ENCODE assay signal across 7 cellular contexts in the genomic region with DNA sequence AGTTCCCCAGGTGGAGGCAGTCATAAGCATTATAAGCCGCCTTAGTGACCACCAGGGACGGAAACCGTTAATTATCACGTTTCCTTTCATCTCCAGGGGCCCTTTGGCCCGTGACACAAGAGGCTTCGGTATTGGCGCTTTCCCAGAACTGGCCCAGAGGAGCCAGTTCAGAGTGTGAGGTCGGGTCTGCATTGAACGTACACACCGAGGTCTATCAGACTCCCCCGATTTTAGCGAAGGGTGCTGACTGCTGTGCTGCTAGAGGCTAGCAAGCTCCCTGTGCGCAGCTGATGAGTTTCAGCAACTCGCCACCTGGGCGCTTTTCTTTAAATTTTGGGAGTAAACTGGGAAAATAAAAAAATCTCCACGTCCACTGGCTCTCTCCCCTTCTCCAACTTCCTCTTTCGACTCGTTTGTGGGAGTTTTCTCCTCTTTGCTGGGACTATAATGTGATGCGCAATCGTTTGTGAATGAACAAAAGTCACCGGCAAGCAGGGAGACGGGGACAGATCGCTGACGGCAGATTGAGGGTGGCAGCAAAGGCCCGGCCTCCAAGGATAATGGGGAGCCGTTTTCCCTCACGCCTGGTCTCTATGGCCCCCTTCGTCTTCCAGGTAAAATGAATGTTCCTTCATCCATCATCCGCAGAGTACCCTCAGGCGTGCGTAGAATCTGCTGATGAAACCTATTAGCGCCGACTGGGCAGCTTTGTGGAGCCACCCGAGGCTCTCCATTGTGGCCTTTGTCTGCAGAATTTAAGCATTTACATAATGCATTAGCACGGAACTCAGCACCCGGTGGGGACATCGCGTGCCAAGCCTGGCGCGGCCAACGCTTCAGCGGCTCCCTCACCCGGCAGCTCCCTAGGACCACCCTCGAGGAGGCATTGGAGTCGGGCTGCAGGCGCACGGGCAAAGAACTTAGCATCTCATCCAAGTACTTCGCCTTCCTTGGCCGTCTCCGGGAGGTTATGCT. TPM values are rescaled to one million over a fixed set of nuclear protein-coding genes. Genes with fewer than 3 reads are reported as not detected.
DNase-seq lines count a peak whose midpoint lies in the region; ATAC-seq and TF ChIP-seq lines count a peak whose summit lies in the region.

No MANE protein-coding gene starts in this region.

- peak overlapping the region; percentile 82 for H3K4me2 ChIP-seq in GM23338

- peak overlapping the region; percentile 92 for H3K4me3 Mint-ChIP-seq in GM23338
- H3K4me3 Mint-ChIP-seq in activated naive CD8-positive, alpha-beta T cell treated with anti-CD3 and anti-CD28 coated beads for 36 hours = peak overlapping the region; percentile 25

- H3K9me2 ChIP-seq in GM23338 (ENCODE audit: insufficient read depth) = no peaks in the 10 kb centered on the region

- H3K36me3 Mint-ChIP-seq in GM23338 (ENCODE audit: low read depth) = peaks cover 10% of the 10 kb centered on the region; the same call in 2 of the 3 replicates
- H3K36me3 Mint-ChIP-seq in activated naive CD8-positive, alpha-beta T cell treated with anti-CD3 and anti-CD28 coated beads for 36 hours = no peaks in the 10 kb centered on the region

- peak in 1 of 2 experiments; percentile 15; a peak in 1 of 4 replicates for TF ChIP-seq CTCF in GM23338 (conservative IDR thresholded peaks at IDR 0.05; ENCODE audit: low read depth in 2 of 2)

- H2AFZ ChIP-seq in GM23338 = peak overlapping the region; percentile 39; the same call in 1 of the 2 replicates

- H3K79me2 ChIP-seq in GM23338 (replicated peaks; ENCODE audit: insufficient read depth) = peaks cover 30% of the 10 kb centered on the region

- H4K20me1 ChIP-seq in GM23338 (replicated peaks; ENCODE audit: insufficient read depth) = peaks cover 17% of the 10 kb centered on the region

- H3K4me3 ChIP-seq in GM23338 (peak overlapping the region; percentile 88), skeletal muscle tissue (ENCODE audit: low read length in 3 of 3) (peak overlapping the region; percentile 48 to 63 (median 51))

- peaks cover 21% of the 10 kb centered on the region for H3F3A ChIP-seq in GM23338 (replicated peaks; ENCODE audit: low read depth)

- peak; percentile 84 for DNase-seq in GM23338 (ENCODE audit: low spot score)
- no peak for DNase-seq in activated naive CD8-positive, alpha-beta T cell treated with anti-CD3 and anti-CD28 coated beads for 36 hours
- peak; percentile 7 for DNase-seq in inferior parietal cortex (ENCODE audit: extremely low spot score)
- DNase-seq in germinal center (ENCODE audit: low spot score) = no peak
- DNase-seq in amniotic stem cell (lab: John Stamatoyannopoulos, UW) = no peak

- peaks cover 0 to 2% (median 0%) of the 10 kb centered on the region in 3 donors for H3K9me3 ChIP-seq in skeletal muscle tissue (ENCODE audit: control insufficient read depth in 3 of 3, low read length in 3 of 3)

- H3K27ac ChIP-seq in GM23338 (ENCODE audit: low read depth) (0 out of 2 replicates have a peak overlapping the region, but pooled peaks have one; percentile 63), skeletal muscle tissue (ENCODE audit: low read depth, low read length) (no peak overlapping the region)

- H3K27me3 ChIP-seq in GM23338 (ENCODE audit: insufficient read depth) (peaks cover 57% of the 10 kb centered on the region), skeletal muscle tissue (ENCODE audit: control insufficient read depth in 3 of 3, insufficient read depth in 3 of 3, low read length in 3 of 3) (peaks cover 36 to 40% (median 36%) of the 10 kb centered on the region in 3 donors)

- H3K36me3 ChIP-seq in GM23338 (ENCODE audit: insufficient read depth) = no peaks in the 10 kb centered on the region
- no peaks in the 10 kb centered on the region for H3K36me3 ChIP-seq in skeletal muscle tissue (ENCODE audit: control insufficient read depth in 3 of 3, insufficient read depth in 3 of 3, low read length in 3 of 3)

- H3K4me1 ChIP-seq in GM23338 (ENCODE audit: insufficient read depth) = peaks cover 46% of the 10 kb centered on the region
- peaks cover 15 to 24% (median 16%) of the 10 kb centered on the region in 3 donors for H3K4me1 ChIP-seq in skeletal muscle tissue (ENCODE audit: control insufficient read depth in 3 of 3, insufficient read depth in 3 of 3, low read length in 3 of 3)

- peaks cover 46% of the 10 kb centered on the region for H3K4me1 Mint-ChIP-seq in GM23338
- peaks cover 12% of the 10 kb centered on the region for H3K4me1 Mint-ChIP-seq in activated naive CD8-positive, alpha-beta T cell treated with anti-CD3 and anti-CD28 coated beads for 36 hours

- H3K27me3 Mint-ChIP-seq in GM23338 (ENCODE audit: insufficient read depth, low read depth, poor library complexity) = peaks cover 50% of the 10 kb centered on the region
- H3K27me3 Mint-ChIP-seq in activated naive CD8-positive, alpha-beta T cell treated with anti-CD3 and anti-CD28 coated beads for 36 hours = peaks cover 80% of the 10 kb centered on the region

- H3K9ac ChIP-seq in skeletal muscle tissue (ENCODE audit: low read depth in 1 of 3, low read length in 3 of 3) = no peak overlapping the region

- peak; percentile 48 for ATAC-seq in GM23338
- no peak for ATAC-seq in GM18868 (IDR thresholded peaks at IDR 0.05; ENCODE audit: unreplicated experiment)

- H3K27ac Mint-ChIP-seq in GM23338 = peak overlapping the region; percentile 5; the same call in 1 of the 2 replicates
- H3K27ac Mint-ChIP-seq in activated naive CD8-positive, alpha-beta T cell treated with anti-CD3 and anti-CD28 coated beads for 36 hours = no peak overlapping the region

- H3K9me3 Mint-ChIP-seq in GM23338 = no peaks in the 10 kb centered on the region
- H3K9me3 Mint-ChIP-seq in activated naive CD8-positive, alpha-beta T cell treated with anti-CD3 and anti-CD28 coated beads for 36 hours = no peaks in the 10 kb centered on the region

TF ChIP-seq in GM23338, 12 proteins besides CTCF, POLR2A, EP300 and RAD21:
- peak; percentile 69; the same call in 1 of the 2 replicates for TF ChIP-seq NANOG (IDR thresholded peaks at IDR 0.05; ENCODE audit: borderline replicate concordance)
- no peak for TF ChIP-seq ZNF331 (CRISPR knock-in tag; IDR thresholded peaks at IDR 0.05; ENCODE audit: low read depth)
- TF ChIP-seq EZH2 (IDR thresholded peaks at IDR 0.05; ENCODE audit: low read depth, unreplicated experiment) = peak; percentile 35
- TF ChIP-seq POLR2AphosphoS5 (IDR thresholded peaks at IDR 0.05; ENCODE audit: low read depth) = peak; percentile 25; the same call in 1 of the 2 replicates
- TF ChIP-seq EZH2phosphoT487 (IDR thresholded peaks at IDR 0.05; ENCODE audit: unreplicated experiment) = no peak

RNA-seq across cellular contexts. Expression of gene LRAT, which starts 1.6 kb away (rescaled TPM):
- total RNA-seq in GM23338 (2014; rRNA removed; shearing (Covaris generic)) = 57.1 and 59.5 TPM in 2 replicates
- 83.0 and 90.1 TPM in 2 replicates for polyA plus RNA-seq in GM23338 (2016; fragmentation: Nextera tagmentation; extraction: Ambion mirVana)
- under 1 TPM; 0.12 to 0.23 TPM for total RNA-seq in activated naive CD8-positive, alpha-beta T cell treated with anti-CD3 and anti-CD28 coated beads for 36 hours
- total RNA-seq in skeletal muscle tissue = under 0.01 TPM

RNA-seq across cellular contexts. Expression of gene RBM46, which starts 38.9 kb away (rescaled TPM):
- total RNA-seq in GM23338 (2014; rRNA removed; shearing (Covaris generic)) = 22.1 and 22.9 TPM in 2 replicates
- polyA plus RNA-seq in GM23338 (2016; fragmentation: Nextera tagmentation; extraction: Ambion mirVana) = 33.4 and 42.4 TPM in 2 replicates
- not detected for total RNA-seq in activated naive CD8-positive, alpha-beta T cell treated with anti-CD3 and anti-CD28 coated beads for 36 hours
- not detected for total RNA-seq in skeletal muscle tissue

Comparison
In these comparisons a context has a peak if more than half of its experiments do, and no peak if none do; other contexts are left out.
1. DNase-seq: peak in GM23338 (single experiment) and inferior parietal cortex (single experiment); none in activated naive CD8-positive, alpha-beta T cell treated with anti-CD3 and anti-CD28 coated beads for 36 hours (single experiment), germinal center (single experiment) and amniotic stem cell (single experiment).
2. RNA of gene LRAT, which starts 1.6 kb away (total RNA-seq): 57.1 to 59.5 TPM in GM23338; 0.12 to 0.23 TPM in activated naive CD8-positive, alpha-beta T cell treated with anti-CD3 and anti-CD28 coated beads for 36 hours and under 0.01 TPM in skeletal muscle tissue (single experiment); every median in the first group is over 10 times any median in the second.
3. RNA of gene RBM46, which starts 38.9 kb away (total RNA-seq): 22.1 to 22.9 TPM in GM23338; not detected in activated naive CD8-positive, alpha-beta T cell treated with anti-CD3 and anti-CD28 coated beads for 36 hours and not detected in skeletal muscle tissue (single experiment); every median in the first group is over 10 times any median in the second.